1 cellular context compared by ENCODE assay signal in the genomic region with DNA sequence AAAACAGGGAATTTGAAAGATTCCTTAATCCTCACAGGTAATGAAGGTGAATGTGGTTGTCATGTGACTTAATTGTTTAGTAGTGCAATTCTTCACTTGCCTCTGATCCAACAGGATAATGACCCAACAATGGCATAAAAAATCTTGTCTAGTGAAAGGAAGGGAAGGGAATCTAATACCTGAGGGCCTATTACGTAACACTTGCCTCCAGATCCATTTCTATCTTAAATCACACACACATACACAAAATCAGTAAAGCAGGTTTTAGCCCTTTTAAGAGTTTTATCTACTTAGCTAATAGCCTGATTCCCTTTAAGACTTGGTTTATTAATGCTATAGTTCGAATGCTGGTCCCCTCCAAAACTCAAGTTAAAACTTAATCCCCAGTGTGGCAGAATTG.
TF ChIP-seq lines count a peak whose summit lies in the region.

No MANE protein-coding gene starts in this region.

TF ChIP-seq in IMR-90, 13 proteins besides CTCF, POLR2A, EP300 and RAD21 (continued from another document):
- TF ChIP-seq, protein P1, sequence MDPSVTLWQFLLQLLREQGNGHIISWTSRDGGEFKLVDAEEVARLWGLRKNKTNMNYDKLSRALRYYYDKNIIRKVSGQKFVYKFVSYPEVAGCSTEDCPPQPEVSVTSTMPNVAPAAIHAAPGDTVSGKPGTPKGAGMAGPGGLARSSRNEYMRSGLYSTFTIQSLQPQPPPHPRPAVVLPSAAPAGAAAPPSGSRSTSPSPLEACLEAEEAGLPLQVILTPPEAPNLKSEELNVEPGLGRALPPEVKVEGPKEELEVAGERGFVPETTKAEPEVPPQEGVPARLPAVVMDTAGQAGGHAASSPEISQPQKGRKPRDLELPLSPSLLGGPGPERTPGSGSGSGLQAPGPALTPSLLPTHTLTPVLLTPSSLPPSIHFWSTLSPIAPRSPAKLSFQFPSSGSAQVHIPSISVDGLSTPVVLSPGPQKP (IDR thresholded peaks at IDR 0.05; ENCODE audit: borderline replicate concordance, low read depth, low read length) = no peak
